8 cellular contexts compared by ENCODE assay signal in the genomic region with DNA sequence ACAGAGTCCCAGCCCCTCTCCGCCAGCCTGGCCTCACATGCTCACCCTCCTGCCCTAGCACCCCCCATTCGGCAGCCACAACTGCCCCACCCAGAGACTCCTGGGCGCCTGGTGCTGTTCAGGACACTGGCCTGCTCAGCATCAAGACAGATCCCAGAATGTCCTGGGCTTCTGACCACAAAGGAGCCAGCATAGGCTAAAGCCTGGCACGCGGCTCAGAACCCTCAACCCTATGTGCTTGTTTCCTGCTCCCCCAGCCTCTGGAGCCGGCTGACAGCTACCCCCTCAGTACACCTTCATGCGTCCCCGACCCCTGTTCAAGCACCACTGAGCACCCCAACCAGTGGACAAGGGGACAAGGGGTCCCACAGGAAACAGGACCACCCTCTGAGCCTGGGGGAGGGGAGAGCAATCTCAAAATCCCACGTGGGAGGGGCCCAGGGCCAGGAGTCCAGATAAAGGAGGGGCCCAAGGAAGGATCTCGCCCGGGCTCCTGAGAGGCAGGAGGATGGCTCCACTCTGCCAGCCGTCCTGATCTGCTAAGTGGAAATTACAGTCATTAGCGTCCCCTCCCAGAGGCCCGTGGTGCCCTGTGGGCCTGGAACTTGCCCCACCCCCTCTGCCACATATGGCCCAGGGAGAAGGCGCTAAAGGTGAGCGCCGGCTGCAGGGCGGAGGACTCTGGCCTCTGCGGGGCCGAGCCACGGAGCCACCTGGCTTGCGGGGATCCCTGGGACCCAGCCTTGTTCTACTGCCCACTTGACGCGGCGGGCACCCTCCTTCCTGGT. TPM values are rescaled to one million over a fixed set of nuclear protein-coding genes. Genes with fewer than 3 reads are reported as not detected.
DNase-seq lines count a peak whose midpoint lies in the region; ATAC-seq and TF ChIP-seq lines count a peak whose summit lies in the region.

No MANE protein-coding gene starts in this region.

- peaks cover 24% of the 10 kb centered on the region for H3K4me1 Mint-ChIP-seq in CD4-positive, alpha-beta T cell (ENCODE audit: low read depth)
- peaks cover 40% of the 10 kb centered on the region for H3K4me1 Mint-ChIP-seq in mesothelial cell of epicardium

- H3K36me3 Mint-ChIP-seq in CD4-positive, alpha-beta T cell (ENCODE audit: low read depth) = no peaks in the 10 kb centered on the region
- peaks cover 6% of the 10 kb centered on the region for H3K36me3 Mint-ChIP-seq in mesothelial cell of epicardium

- DNase-seq in CD4-positive, alpha-beta T cell = peak in 1 of 10 experiments; percentile 33
- DNase-seq in NCI-H146 treated with DMSO at 0.1 percent for 48 hours (lab: John Stamatoyannopoulos, UW; ENCODE audit: unreplicated experiment) = peak; percentile 38
- peak; percentile 31 for DNase-seq in cerebellum (ENCODE audit: low spot score)
- no peak for DNase-seq in mesothelial cell of epicardium (ENCODE audit: low spot score in 2 of 2, unreplicated experiment in 2 of 2)
- no peak for DNase-seq in effector CD4-positive, alpha-beta T cell
- DNase-seq in NCI-H1105 (lab: John Stamatoyannopoulos, UW) = no peak

- no peaks in the 10 kb centered on the region for H3K27me3 Mint-ChIP-seq in CD4-positive, alpha-beta T cell
- H3K27me3 Mint-ChIP-seq in mesothelial cell of epicardium (ENCODE audit: low read depth) = no peaks in the 10 kb centered on the region

- peak overlapping the region; percentile 83 for H3K4me3 Mint-ChIP-seq in CD4-positive, alpha-beta T cell
- H3K4me3 Mint-ChIP-seq in mesothelial cell of epicardium = peak overlapping the region; percentile 87

- no peak for ATAC-seq in CD4-positive, alpha-beta T cell (ENCODE audit: poor library complexity)
- no peak for ATAC-seq in HG03095 (IDR thresholded peaks at IDR 0.05; ENCODE audit: unreplicated experiment)
- no peak for ATAC-seq in HG02981 (IDR thresholded peaks at IDR 0.05; ENCODE audit: unreplicated experiment)

- no peaks in the 10 kb centered on the region for H3K9me3 Mint-ChIP-seq in CD4-positive, alpha-beta T cell
- no peaks in the 10 kb centered on the region for H3K9me3 Mint-ChIP-seq in mesothelial cell of epicardium

- POLR2A ChIA-PET in CD4-positive, alpha-beta T cell (lab: Charles Lee) = interaction anchor here (0.9 to 3.5 kb wide), 2 partner anchors 26 to 29 kb away, joined by 5 to 12 read pairs; a partner anchor contains a TSS

- no peaks in the 10 kb centered on the region for H3K27me3 ChIP-seq in CD4-positive, alpha-beta T cell (ENCODE audit: control insufficient read depth, insufficient read depth, low read length)

- peak overlapping the region; percentile 68 for H3K27ac Mint-ChIP-seq in CD4-positive, alpha-beta T cell
- peak overlapping the region; percentile 94 for H3K27ac Mint-ChIP-seq in mesothelial cell of epicardium

- H3K9me3 ChIP-seq in CD4-positive, alpha-beta T cell (ENCODE audit: control insufficient read depth, low read length) = no peaks in the 10 kb centered on the region

- peak overlapping the region; percentile 56 for H3K27ac ChIP-seq in CD4-positive, alpha-beta T cell (ENCODE audit: low read depth, low read length)

- CTCF ChIA-PET in CD4-positive, alpha-beta T cell (lab: Charles Lee) = no interaction called here

- TF ChIP-seq CTCF in CD4-positive, alpha-beta T cell (IDR thresholded peaks at IDR 0.05) = no peak
- no peak for TF ChIP-seq CTCF in mesothelial cell of epicardium (IDR thresholded peaks at IDR 0.05; ENCODE audit: unreplicated experiment)

- intact Hi-C loops in CD4-positive, alpha-beta T cell (cut with DNase I, micrococcal nuclease) = loop anchor here in 1 of 2 experiments (1.0 to 5.0 kb wide), 4 partner anchors 75 to 436 kb away; a partner anchor contains a TSS

RNA-seq across cellular contexts. Expression of a gene that starts 27.1 kb away (rescaled TPM):
- 10 to 100 TPM; 64.4 to 66.7 TPM for total RNA-seq in CD4-positive, alpha-beta T cell
- total RNA-seq in cerebellum = 1.7 TPM
- total RNA-seq in mesothelial cell of epicardium = 1.0 to 1.6 TPM (median 1.1 TPM) in 3 replicates

Comparison
In these comparisons a context has a peak if more than half of its experiments do, and no peak if none do; other contexts are left out.
1. DNase-seq: peak in NCI-H146 treated with DMSO at 0.1 percent for 48 hours (single experiment) and cerebellum (single experiment); none in mesothelial cell of epicardium (0 of 2), effector CD4-positive, alpha-beta T cell (single experiment) and NCI-H1105 (single experiment).
2. RNA of a gene that starts 27.1 kb away (total RNA-seq): 64.4 to 66.7 TPM in CD4-positive, alpha-beta T cell; 1.7 TPM in cerebellum (single experiment) and 1.0 to 1.6 TPM in mesothelial cell of epicardium; every median in the first group is over 10 times any median in the second.